In the genomic region with DNA sequence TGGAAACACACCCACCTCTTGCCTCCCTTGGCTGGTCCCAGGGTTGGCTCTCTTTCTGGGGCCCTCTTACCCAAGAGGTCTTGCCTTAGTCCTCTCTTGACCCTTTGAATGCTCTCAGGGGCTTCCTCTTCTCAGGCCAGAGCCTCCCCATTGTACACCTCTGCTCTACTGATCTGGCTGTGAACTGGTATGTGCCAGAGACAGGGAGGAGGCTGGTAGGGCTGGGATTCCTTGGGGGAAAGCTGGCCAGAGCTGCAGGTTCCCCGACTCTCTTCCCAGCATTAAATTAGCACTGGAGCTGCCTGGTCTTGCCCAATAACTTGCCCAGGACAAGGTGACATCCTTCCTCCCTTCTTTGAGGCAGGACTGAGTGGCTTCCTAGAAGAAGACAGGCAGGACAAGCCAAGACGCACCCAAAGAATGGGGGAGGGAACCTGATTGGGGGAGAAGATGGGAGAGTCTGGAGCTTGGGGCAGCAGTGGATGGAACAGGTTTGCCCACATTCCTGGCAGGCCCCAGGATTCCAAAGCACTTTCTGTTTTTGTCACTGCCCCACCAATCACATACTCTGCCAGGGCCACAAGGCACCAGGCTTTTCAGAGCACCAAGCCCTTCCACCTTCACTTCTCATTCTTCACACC, we compare ENCODE assay signal across 14 cellular contexts. TPM values are rescaled to one million over a fixed set of nuclear protein-coding genes. Genes with fewer than 3 reads are reported as not detected.
DNase-seq lines count a peak whose midpoint lies in the region; ATAC-seq and TF ChIP-seq lines count a peak whose summit lies in the region.
"Had no signal": no experiment of that assay in that cellular context is flagged by ENCODE, and none has a peak within 500 bp of the region (broad histone marks: within the 10 kb centered on the region; RNA-seq: fewer than 3 reads in every experiment).

No MANE protein-coding gene starts in this region.

- H3K4me2 ChIP-seq in PC-3 (ENCODE audit: low read length) (peak overlapping the region; percentile 63), mesendoderm (ENCODE audit: low read length) (no peak overlapping the region)

- no peaks in the 10 kb centered on the region for H3K79me1 ChIP-seq in mesendoderm (ENCODE audit: low read length)

- H3K27ac ChIP-seq in PC-3 (ENCODE audit: low read length) (peak overlapping the region; percentile 74), epithelial cell of prostate (peak overlapping the region; percentile 95), mesendoderm (ENCODE audit: low read depth, low read length) (no peak overlapping the region), upper lobe of right lung (peak overlapping the region; percentile 12)
- no peak overlapping the region for H3K27ac ChIP-seq in CD8-positive, alpha-beta memory T cell (ENCODE audit: low read depth, low read length)

- H3K9me3 Mint-ChIP-seq in CD8-positive, alpha-beta memory T cell = peaks cover 5 to 14% (median 9%) of the 10 kb centered on the region in 5 donors

- DNase-seq in PC-3 (peak; percentile 94), epithelial cell of prostate (ENCODE audit: low read depth, low spot score) (peak; percentile 79), mesendoderm (peak; percentile 86), upper lobe of right lung (peak; percentile 72), NCI-H2029 (lab: John Stamatoyannopoulos, UW) (no peak)
- DNase-seq in CD8-positive, alpha-beta memory T cell = no peak
- DNase-seq: activated CD8-positive, alpha-beta T cell treated with anti-CD3 and anti-CD28 coated beads, Interleukin-2, amount 10 ng/mL, durations not matched to agents 7 days and 5 days; cerebellar nuclear complex; NCI-H1436; NCI-H446 treated with DMSO at 0.1 percent for 48 hours had no signal

- H3K56ac ChIP-seq in mesendoderm (ENCODE audit: low read length) = no peak overlapping the region

- no peak overlapping the region for H3K9ac ChIP-seq in PC-3 (ENCODE audit: low read length)
- H3K9ac ChIP-seq in mesendoderm (ENCODE audit: low read length) = no peak overlapping the region
- H3K9ac ChIP-seq: BLaER1 treated with 17β-estradiol and CSF1 and Interleukin-3, amounts not matched to agents 10 nM and 100 nM had no signal

- H3K36me3 ChIP-seq in PC-3 (ENCODE audit: low read depth, low read length) (no peaks in the 10 kb centered on the region), mesendoderm (ENCODE audit: control insufficient read depth, insufficient read depth, low read length) (no peaks in the 10 kb centered on the region), upper lobe of right lung (no peaks in the 10 kb centered on the region)
- H3K36me3 ChIP-seq in CD8-positive, alpha-beta memory T cell (ENCODE audit: insufficient read depth, low read length) = no peaks in the 10 kb centered on the region
- H3K36me3 ChIP-seq: BLaER1 treated with 17β-estradiol and CSF1 and Interleukin-3, amounts not matched to agents 10 nM and 100 nM had no signal

- H3K4ac ChIP-seq in mesendoderm (ENCODE audit: low read depth, low read length) = no peak overlapping the region

- H3K4me3 ChIP-seq in PC-3 (ENCODE audit: low read length) = no peak overlapping the region; the same call in 1 of the 2 replicates
- H3K4me3 ChIP-seq in mesendoderm (ENCODE audit: low read length) = no peak overlapping the region
- H3K4me3 ChIP-seq in upper lobe of right lung = no peak overlapping the region
- no peak overlapping the region for H3K4me3 ChIP-seq in CD8-positive, alpha-beta memory T cell (ENCODE audit: low read length)
- H3K4me3 ChIP-seq: BLaER1 treated with 17β-estradiol and CSF1 and Interleukin-3, amounts not matched to agents 10 nM and 100 nM had no signal

- no peak for TF ChIP-seq CTCF in PC-3 (conservative IDR thresholded peaks at IDR 0.05; ENCODE audit: low read depth, low read length)
- TF ChIP-seq CTCF in upper lobe of right lung (IDR thresholded peaks at IDR 0.05) = no peak

- H3K4me1 ChIP-seq in PC-3 (ENCODE audit: insufficient read depth, low read length) (peaks cover 53% of the 10 kb centered on the region), mesendoderm (ENCODE audit: control insufficient read depth, low read depth, low read length) (peaks cover 4% of the 10 kb centered on the region), upper lobe of right lung (peaks cover 12% of the 10 kb centered on the region)
- no peaks in the 10 kb centered on the region for H3K4me1 ChIP-seq in CD8-positive, alpha-beta memory T cell (ENCODE audit: insufficient read depth, low read length)

- WGBS in mesendoderm (ENCODE audit: extremely low coverage, insufficient coverage, low lambda C conversion rate) = no CpG with 5 or more reads among the region's 2 CpGs

- H2BK120ac ChIP-seq in mesendoderm (ENCODE audit: low read depth, low read length) = no peak overlapping the region

- POLR2A ChIA-PET in PC-3 (lab: Charles Lee; ENCODE audit: unreplicated experiment) = no interaction called here
- POLR2A ChIA-PET in CD8-positive, alpha-beta memory T cell (lab: Charles Lee) = no interaction called here

- ATAC-seq in PC-3 = peak; percentile 52
- peak; percentile 88 for ATAC-seq in upper lobe of right lung
- ATAC-seq in GM21447 (IDR thresholded peaks at IDR 0.05; ENCODE audit: unreplicated experiment) = no peak
- ATAC-seq: activated CD8-positive, alpha-beta T cell treated with anti-CD3 and anti-CD28 coated beads, Interleukin-2, amount 10 ng/mL, durations not matched to agents 7 days and 5 days had no signal

- H3K27me3 ChIP-seq in PC-3 (ENCODE audit: low read length) (no peaks in the 10 kb centered on the region), mesendoderm (ENCODE audit: insufficient read depth, low read length, poor library complexity) (no peaks in the 10 kb centered on the region), upper lobe of right lung (no peaks in the 10 kb centered on the region)
- H3K27me3 ChIP-seq in CD8-positive, alpha-beta memory T cell (ENCODE audit: insufficient read depth, low read length, poor library complexity, severe bottlenecking) = no peaks in the 10 kb centered on the region
- H3K27me3 ChIP-seq: BLaER1 treated with 17β-estradiol and CSF1 and Interleukin-3, amounts not matched to agents 10 nM and 100 nM had no signal

- H3K18ac ChIP-seq in mesendoderm (ENCODE audit: low read length) = no peak overlapping the region

- H3K79me2 ChIP-seq in PC-3 (ENCODE audit: low read length) = no peaks in the 10 kb centered on the region
- no peaks in the 10 kb centered on the region for H3K79me2 ChIP-seq in mesendoderm (ENCODE audit: control insufficient read depth, insufficient read depth, low read length)

- H4K5ac ChIP-seq in mesendoderm (ENCODE audit: low read length) = no peak overlapping the region

- H3K9me3 ChIP-seq in PC-3 (ENCODE audit: low read length) = 0 out of 2 replicates have a peak, but pooled peaks cover 4% of the 10 kb centered on the region
- no peaks in the 10 kb centered on the region for H3K9me3 ChIP-seq in upper lobe of right lung
- H3K9me3 ChIP-seq in CD8-positive, alpha-beta memory T cell (ENCODE audit: low read length) = peaks cover 2% of the 10 kb centered on the region

- intact Hi-C loops in PC-3 (cut with micrococcal nuclease) = loop anchor here (2.0 kb wide), 1 partner anchor 49 kb away; no protein-coding TSS in a partner anchor
- intact Hi-C loops in upper lobe of right lung (cut with DNase I) = no loop called here

- H4K8ac ChIP-seq in mesendoderm (ENCODE audit: low read depth, low read length) = no peak overlapping the region

- no peak overlapping the region for H3K4me3 Mint-ChIP-seq in CD8-positive, alpha-beta memory T cell
- H3K4me3 Mint-ChIP-seq: activated CD8-positive, alpha-beta T cell treated with anti-CD3 and anti-CD28 coated beads, Interleukin-2, amount 10 ng/mL, durations not matched to agents 7 days and 5 days; stimulated activated naive CD8-positive, alpha-beta T cell treated with anti-CD3 and anti-CD28 coated beads, Interleukin-15, Interleukin-2, amounts not matched to agents 100 ng/mL and 50 ng/mL, for 24 hours had no signal

- peak overlapping the region; percentile 20; the same call in 1 of the 2 replicates for H2AFZ ChIP-seq in PC-3 (ENCODE audit: low read length)

- no peaks in the 10 kb centered on the region for H3K9me2 ChIP-seq in PC-3 (replicated peaks; ENCODE audit: low read length)

- H2BK15ac ChIP-seq in mesendoderm (replicated peaks; ENCODE audit: low read depth) = no peak overlapping the region

- no peaks in the 10 kb centered on the region for H3K4me1 Mint-ChIP-seq in CD8-positive, alpha-beta memory T cell

- H3K23ac ChIP-seq in mesendoderm (ENCODE audit: low read length) = no peak overlapping the region

- no peaks in the 10 kb centered on the region for H4K20me1 ChIP-seq in PC-3 (ENCODE audit: low read length)
- H4K20me1 ChIP-seq: BLaER1 treated with 17β-estradiol and CSF1 and Interleukin-3, amounts not matched to agents 10 nM and 100 nM had no signal

- H2AK5ac ChIP-seq in mesendoderm (ENCODE audit: low read length) = no peak overlapping the region

- BruUV-seq in PC-3 (replicated peaks; lab: Mats Ljungman, UMichigan) = TSS peak; percentile 92

- CTCF ChIA-PET in PC-3 (lab: Charles Lee) = no interaction called here
- CTCF ChIA-PET in CD8-positive, alpha-beta memory T cell (lab: Charles Lee) = no interaction called here

- no peak overlapping the region for H2BK5ac ChIP-seq in mesendoderm (ENCODE audit: low read length)

- H3F3A ChIP-seq in PC-3 (ENCODE audit: low read length, unreplicated experiment) = peaks cover 5% of the 10 kb centered on the region

- peaks cover 0 to 15% (median 0%) of the 10 kb centered on the region in 3 donors for H3K36me3 Mint-ChIP-seq in CD8-positive, alpha-beta memory T cell

- peaks cover 0 to 3% of the 10 kb centered on the region in 2 donors for H3K27me3 Mint-ChIP-seq in CD8-positive, alpha-beta memory T cell
- H3K27me3 Mint-ChIP-seq: stimulated activated naive CD8-positive, alpha-beta T cell treated with anti-CD3 and anti-CD28 coated beads, Interleukin-15, Interleukin-2, amounts not matched to agents 100 ng/mL and 50 ng/mL, for 24 hours had no signal

- no peak overlapping the region for H3K27ac Mint-ChIP-seq in CD8-positive, alpha-beta memory T cell
- H3K27ac Mint-ChIP-seq: activated CD8-positive, alpha-beta T cell treated with anti-CD3 and anti-CD28 coated beads, Interleukin-2, amount 10 ng/mL, durations not matched to agents 7 days and 5 days; activated T-helper 2 cell treated with anti-CD3 and anti-CD28 coated beads, Interferon-gamma antibody, Interleukin-2, Interleukin-4, amounts not matched to agents 10 μg/mL and 5 μg/mL and 100 μg/mL, durations not matched to agents 14 hours and 24 hours and 36 hours; stimulated activated naive CD8-positive, alpha-beta T cell treated with anti-CD3 and anti-CD28 coated beads, Interleukin-15, Interleukin-2, amounts not matched to agents 100 ng/mL and 50 ng/mL, for 24 hours had no signal

RNA-seq across cellular contexts. Expression of gene CITED4, which starts 37.2 kb away (rescaled TPM):
- 10.6 and 12.0 TPM in 2 replicates for total RNA-seq in PC-3 (2014; rRNA removed)
- 12.3 TPM for polyA plus RNA-seq in mesendoderm (2013, experiment 1 of 2)
- polyA plus RNA-seq in mesendoderm (2013, experiment 2 of 2) = 12.8 TPM
- 23.2 TPM for total RNA-seq in upper lobe of right lung
- total RNA-seq in CD8-positive, alpha-beta memory T cell = 1 to 10 TPM; 1.3 to 1.7 TPM
- 16.4 TPM for polyA plus RNA-seq in CD8-positive, alpha-beta memory T cell

Comparison
In these comparisons a context has a peak if more than half of its experiments do, and no peak if none do; other contexts are left out.
1. DNase-seq: peak in PC-3 (single experiment), epithelial cell of prostate (single experiment), mesendoderm (single experiment) and upper lobe of right lung (single experiment); none in NCI-H2029 (single experiment) and CD8-positive, alpha-beta memory T cell (0 of 5).
2. H3K27ac ChIP-seq: peak in PC-3 (single experiment), epithelial cell of prostate (single experiment) and upper lobe of right lung (single experiment); none in mesendoderm (single experiment) and CD8-positive, alpha-beta memory T cell (single experiment).